Comparison of ENCODE assay signal across 23 cellular contexts in genomic region chr10:121822180-121822579, GRCh38.
"Had no signal": no experiment of that assay in that cellular context is flagged by ENCODE, and none has a peak within 500 bp of the region (broad histone marks: within the 10 kb centered on the region; RNA-seq: fewer than 3 reads in every experiment).

No MANE protein-coding gene starts in this region.

- H3K9me3 ChIP-seq: adrenal gland, ascending aorta, right lobe of liver, tibial artery had no signal

- ATAC-seq: activated CD4-positive, alpha-beta T cell treated with anti-CD3 and anti-CD28 coated beads for 36 hours; activated T-helper 17 cell treated with anti-CD3 and anti-CD28 coated beads, Interleukin-2, amount 50 U/mL, for 72 hours; left lobe of liver; naive thymus-derived CD4-positive, alpha-beta T cell; right lobe of liver; stimulated activated naive CD8-positive, alpha-beta T cell treated with anti-CD3 and anti-CD28 coated beads, Interleukin-15, amount 100 ng/mL, for 72 hours had no signal

- H3K27me3 ChIP-seq: adrenal gland, ascending aorta, brain microvascular endothelial cell, right lobe of liver, tibial artery had no signal

- DNase-seq: activated B cell treated with CpG ODN at 0.5 μM for 24 hours; activated CD4-positive, alpha-beta T cell treated with anti-CD3 and anti-CD28 coated beads for 36 hours; activated CD4-positive, alpha-beta T cell treated with anti-CD3 and anti-CD28 coated beads, Interleukin-2, amount 50 U/mL, for 4 hours; activated CD8-positive, alpha-beta memory T cell treated with anti-CD3 and anti-CD28 coated beads for 24 hours; activated CD8-positive, alpha-beta memory T cell treated with anti-CD3 and anti-CD28 coated beads, Interleukin-2, amount 50 U/mL, for 4 hours; activated T-cell treated with anti-CD3 and anti-CD28 coated beads, Interleukin-2, amount 50 U/mL, for 24 hours; adrenal gland; brain microvascular endothelial cell; caudate nucleus; effector CD8-positive, alpha-beta T cell; erythroblast; foreskin fibroblast; naive thymus-derived CD4-positive, alpha-beta T cell; occipital lobe; right lobe of liver; stimulated activated CD4-positive, alpha-beta T cell treated with anti-CD3 and anti-CD28 coated beads, Interleukin-1b, Interleukin-23, amount 100 ng/mL, for 48 hours; stimulated activated naive CD8-positive, alpha-beta T cell treated with anti-CD3 and anti-CD28 coated beads, Interleukin-15, amount 100 ng/mL, for 72 hours; tibial artery had no signal

- H3K27ac ChIP-seq: adrenal gland, ascending aorta, brain microvascular endothelial cell, right lobe of liver, skin epidermis, tibial artery had no signal

- H3K4me1 ChIP-seq: ascending aorta, right lobe of liver had no signal

- H3K36me3 ChIP-seq: adrenal gland, ascending aorta, brain microvascular endothelial cell, right lobe of liver, tibial artery had no signal

- H3K4me3 ChIP-seq: adrenal gland, ascending aorta, lung, right lobe of liver, skin epidermis, tibial artery had no signal
